12 cellular contexts compared by ENCODE assay signal in genomic region chr14:24408764-24409163, GRCh38. TPM values are rescaled to one million over a fixed set of nuclear protein-coding genes. Genes with fewer than 3 reads are reported as not detected.
"Had no signal": no experiment of that assay in that cellular context is flagged by ENCODE, and none has a peak within 500 bp of the region (broad histone marks: within the 10 kb centered on the region; RNA-seq: fewer than 3 reads in every experiment).

No MANE protein-coding gene starts in this region.

- H3K4me3 ChIP-seq: cardiac muscle cell, thyroid gland had no signal

- ATAC-seq: esophagus mucosa; natural killer cell treated with Interleukin-12 subunit alpha and Interleukin-12 subunit beta and Interleukin-15 and Interleukin-18, amount 100 ng/mL, for 72 hours; stimulated activated naive B cell treated with anti-CD40 and anti-IgM and Interleukin-4, amounts not matched to agents 10 μg/mL and 1 μg/mL and 100 μg/mL, for 72 hours had no signal

- H3K4me1 Mint-ChIP-seq: stimulated activated naive B cell treated with anti-CD40 and anti-IgM and Interleukin-4, amounts not matched to agents 10 μg/mL and 1 μg/mL and 100 μg/mL, for 72 hours had no signal

- H3K27ac Mint-ChIP-seq: activated T-cell treated with anti-CD3 and anti-CD28 coated beads, Interleukin-2, amount 50 U/mL, for 24 hours; natural killer cell treated with Interleukin-12 subunit alpha and Interleukin-12 subunit beta and Interleukin-15 and Interleukin-18, amount 100 ng/mL, for 72 hours; stimulated activated naive B cell treated with anti-CD40 and anti-IgM and Interleukin-4, amounts not matched to agents 10 μg/mL and 1 μg/mL and 100 μg/mL, for 72 hours had no signal

- DNase-seq: activated CD4-positive, alpha-beta T cell treated with anti-CD3 and anti-CD28 coated beads, Interleukin-2, amount 50 U/mL, for 48 hours; activated naive CD4-positive, alpha-beta T cell treated with anti-CD3 and anti-CD28 coated beads, Interleukin-2, amount 50 U/mL, for 16 hours; activated T-cell treated with anti-CD3 and anti-CD28 coated beads, Interleukin-2, amount 50 U/mL, for 24 hours; foreskin melanocyte; mesenchymal stem cell; stimulated activated CD4-positive, alpha-beta T cell treated with anti-CD3 and anti-CD28 coated beads, Interleukin-4, amount 100 ng/mL, for 1 hour; stimulated activated naive B cell treated with anti-CD40 and anti-IgM and Interleukin-4, amounts not matched to agents 10 μg/mL and 1 μg/mL and 100 μg/mL, for 72 hours; thyroid gland; WERI-Rb-1 had no signal

- H3K4me3 Mint-ChIP-seq: activated T-cell treated with anti-CD3 and anti-CD28 coated beads, Interleukin-2, amount 50 U/mL, for 24 hours; natural killer cell treated with Interleukin-12 subunit alpha and Interleukin-12 subunit beta and Interleukin-15 and Interleukin-18, amount 100 ng/mL, for 72 hours; stimulated activated naive B cell treated with anti-CD40 and anti-IgM and Interleukin-4, amounts not matched to agents 10 μg/mL and 1 μg/mL and 100 μg/mL, for 72 hours had no signal

- H3K9me3 ChIP-seq: thyroid gland had no signal

- H3K9me3 Mint-ChIP-seq: activated T-cell treated with anti-CD3 and anti-CD28 coated beads, Interleukin-2, amount 50 U/mL, for 24 hours; natural killer cell treated with Interleukin-12 subunit alpha and Interleukin-12 subunit beta and Interleukin-15 and Interleukin-18, amount 100 ng/mL, for 72 hours; stimulated activated naive B cell treated with anti-CD40 and anti-IgM and Interleukin-4, amounts not matched to agents 10 μg/mL and 1 μg/mL and 100 μg/mL, for 72 hours had no signal

- H3K27me3 ChIP-seq: cardiac muscle cell, thyroid gland had no signal

- H3K36me3 Mint-ChIP-seq: natural killer cell treated with Interleukin-12 subunit alpha and Interleukin-12 subunit beta and Interleukin-15 and Interleukin-18, amount 100 ng/mL, for 72 hours; stimulated activated naive B cell treated with anti-CD40 and anti-IgM and Interleukin-4, amounts not matched to agents 10 μg/mL and 1 μg/mL and 100 μg/mL, for 72 hours had no signal

- H3K27ac ChIP-seq: cardiac muscle cell, thyroid gland, WERI-Rb-1 had no signal

RNA-seq across cellular contexts. Expression of gene NFATC4, which starts 40.8 kb away (rescaled TPM):
- total RNA-seq: natural killer cell treated with Interleukin-12 subunit alpha and Interleukin-12 subunit beta and Interleukin-15 and Interleukin-18, amount 100 ng/mL, for 72 hours had no signal
